In genomic region chr4:31043382-31044062, GRCh38 we compare ENCODE assay signal across 1 cellular context.
TF ChIP-seq lines count a peak whose summit lies in the region.

No MANE protein-coding gene starts in this region.

TF ChIP-seq in HEK293, 187 proteins besides CTCF, POLR2A, EP300 and RAD21 (continued from another document):
- no peak for TF ChIP-seq KLF17 (tag by site-specific recombination; IDR thresholded peaks at IDR 0.05)
TF ChIP-seq in HEK293: peak in this region for 1.
